Comparison of ENCODE assay signal across 9 cellular contexts in the genomic region with DNA sequence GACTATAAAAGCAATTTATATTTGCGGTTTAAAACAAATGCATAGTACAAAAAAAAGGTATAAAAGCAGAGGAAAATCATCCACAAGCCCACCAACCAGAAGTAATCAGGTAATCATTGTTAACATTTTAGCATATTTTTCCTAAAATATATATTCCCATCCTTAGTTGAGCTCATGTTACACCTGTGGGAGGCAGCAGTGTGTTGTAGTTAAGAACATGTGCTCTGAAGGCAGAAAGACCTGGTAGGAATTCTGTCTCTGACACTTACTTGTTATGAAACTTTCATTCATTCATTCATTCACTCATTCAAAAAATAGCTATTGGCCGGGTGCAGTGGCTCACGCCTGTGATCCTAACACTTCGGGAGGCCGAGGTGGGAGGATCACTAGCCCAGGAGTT. TPM values are rescaled to one million over a fixed set of nuclear protein-coding genes. Genes with fewer than 3 reads are reported as not detected.
DNase-seq lines count a peak whose midpoint lies in the region; ATAC-seq, FAIRE-seq and TF ChIP-seq lines count a peak whose summit lies in the region.
"Had no signal": no experiment of that assay in that cellular context is flagged by ENCODE, and none has a peak within 500 bp of the region (broad histone marks: within the 10 kb centered on the region; RNA-seq: fewer than 3 reads in every experiment).

No MANE protein-coding gene starts in this region.

- H3K36me3 ChIP-seq in endothelial cell of umbilical vein (ENCODE audit: control insufficient read depth in 2 of 2, extremely low read depth in 1 of 2, insufficient read depth in 2 of 2, low read length in 2 of 2) (no peaks in the 10 kb centered on the region), parathyroid adenoma (ENCODE audit: control insufficient read depth, insufficient read depth, low read length) (no peaks in the 10 kb centered on the region), MG63 (no peaks in the 10 kb centered on the region)
- H3K36me3 ChIP-seq: BLaER1 had no signal

- H2AFZ ChIP-seq in endothelial cell of umbilical vein (ENCODE audit: low read depth, low read length) (no peak overlapping the region), parathyroid adenoma (no peak overlapping the region)

- ATAC-seq in HG03439 (IDR thresholded peaks at IDR 0.05; ENCODE audit: unreplicated experiment) (no peak), HG03039 (IDR thresholded peaks at IDR 0.05; ENCODE audit: unreplicated experiment) (no peak)

- DNase-seq in NCI-H1417 (lab: John Stamatoyannopoulos, UW) (peak in 2 of 3 experiments; percentile 3 to 52), NCI-H1417 treated with DMSO at 0.1 percent for 48 hours (lab: John Stamatoyannopoulos, UW) (no peak), NCI-H69 (lab: John Stamatoyannopoulos, UW) (peak; percentile 56), endothelial cell of umbilical vein (ENCODE audit: low read depth, low spot score) (peak; percentile 17), MG63 (no peak)

- TF ChIP-seq CTCF in endothelial cell of umbilical vein (IDR thresholded peaks at IDR 0.05; ENCODE audit: extremely low read depth in 1 of 2, insufficient read depth in 1 of 2, low read depth in 1 of 2, low read length in 2 of 2) (peak in 1 of 2 donors; percentile 3), parathyroid adenoma (IDR thresholded peaks at IDR 0.05) (peak; percentile 23)

- H3K4me2 ChIP-seq in endothelial cell of umbilical vein (ENCODE audit: insufficient read depth, low read length) (no peak overlapping the region), parathyroid adenoma (ENCODE audit: low read length) (no peak overlapping the region)
- H3K4me2 ChIP-seq: BLaER1 had no signal

- POLR2A ChIA-PET in endothelial cell of umbilical vein (lab: Charles Lee): no interaction called here

- no peak for TF ChIP-seq POLR2A in endothelial cell of umbilical vein (IDR thresholded peaks at IDR 0.05; ENCODE audit: low read depth, low read length)

- H3K9me3 ChIP-seq in endothelial cell of umbilical vein (replicated peaks; ENCODE audit: control insufficient read depth, insufficient read depth, low read length) (no peaks in the 10 kb centered on the region), parathyroid adenoma (ENCODE audit: control insufficient read depth, low read length) (no peaks in the 10 kb centered on the region), MG63 (no peaks in the 10 kb centered on the region)
- H3K9me3 ChIP-seq: BLaER1 had no signal

- H4K20me1 ChIP-seq in endothelial cell of umbilical vein (replicated peaks; ENCODE audit: control insufficient read depth, extremely low read depth, insufficient read depth, low read length): no peaks in the 10 kb centered on the region
- H4K20me1 ChIP-seq: BLaER1 had no signal

- H3K27ac ChIP-seq in endothelial cell of umbilical vein (ENCODE audit: insufficient read depth, low read depth, low read length) (no peak overlapping the region), parathyroid adenoma (no peak overlapping the region)
- H3K27ac ChIP-seq: BLaER1 had no signal

- no TSS peak for BruUV-seq in endothelial cell of umbilical vein (replicated peaks; lab: Mats Ljungman, UMichigan)

- dilution Hi-C loops in endothelial cell of umbilical vein (cut with MboI; ENCODE audit: extremely low pct_ligation_motif_present, low sequenced_read_pairs): loop anchor here (25.0 kb wide), 1 partner anchor 927 kb away; the partner anchor contains the start of gene PDHA1

- H3K9me1 ChIP-seq in endothelial cell of umbilical vein (replicated peaks; ENCODE audit: control insufficient read depth, extremely low read depth, insufficient read depth, low read length): no peaks in the 10 kb centered on the region

- H3K9ac ChIP-seq in endothelial cell of umbilical vein (replicated peaks; ENCODE audit: extremely low read depth, insufficient read depth, low read length) (no peak overlapping the region), parathyroid adenoma (no peak overlapping the region)
- H3K9ac ChIP-seq: BLaER1 had no signal

- intact Hi-C loops in endothelial cell of umbilical vein (cut with micrococcal nuclease): loop anchor here (5.0 kb wide), 1 partner anchor 477 kb away; no protein-coding TSS in a partner anchor

- H3K27me3 ChIP-seq in endothelial cell of umbilical vein (ENCODE audit: control insufficient read depth in 2 of 2, insufficient read depth in 2 of 2, low read length in 2 of 2) (no peaks in the 10 kb centered on the region), parathyroid adenoma (ENCODE audit: control insufficient read depth, insufficient read depth, low read length) (no peaks in the 10 kb centered on the region), MG63 (no peaks in the 10 kb centered on the region)

- CTCF ChIA-PET in endothelial cell of umbilical vein (lab: Charles Lee): interaction anchor here (0.7 to 1.7 kb wide), 15 partner anchors 14 to 927 kb away, joined by 3 to 19 read pairs (median 4); partner anchors contain the start of gene CDKL5

- no peak for FAIRE-seq in endothelial cell of umbilical vein (lab: Jason Lieb, UNC)

- no peaks in the 10 kb centered on the region for H3K79me2 ChIP-seq in endothelial cell of umbilical vein (ENCODE audit: control insufficient read depth, insufficient read depth, low read length)
- H3K79me2 ChIP-seq in parathyroid adenoma: no peaks in the 10 kb centered on the region

- H3K4me1 ChIP-seq in endothelial cell of umbilical vein (ENCODE audit: control insufficient read depth, extremely low read depth, insufficient read depth, low read length) (no peaks in the 10 kb centered on the region), parathyroid adenoma (no peaks in the 10 kb centered on the region)
- H3K4me1 ChIP-seq: BLaER1 had no signal

- no peak overlapping the region for H3K4me3 ChIP-seq in endothelial cell of umbilical vein (replicated peaks in 1 of 3; ENCODE audit: insufficient read depth in 1 of 3, low read depth in 1 of 3, low read length in 3 of 3)
- H3K4me3 ChIP-seq in parathyroid adenoma (ENCODE audit: low read depth, low read length): no peak overlapping the region
- H3K4me3 ChIP-seq in MG63: no peak overlapping the region
- H3K4me3 ChIP-seq: BLaER1 had no signal

TF ChIP-seq in endothelial cell of umbilical vein, 7 proteins besides CTCF, POLR2A, EP300 and RAD21:
- TF ChIP-seq JUN (IDR thresholded peaks at IDR 0.05; ENCODE audit: borderline replicate concordance, insufficient read depth, insufficient read length, low read depth) (no peak), GATA2 (IDR thresholded peaks at IDR 0.05; ENCODE audit: insufficient read depth, insufficient read length, low read depth, low read length) (no peak), POLR2AphosphoS5 (IDR thresholded peaks at IDR 0.05; ENCODE audit: insufficient read depth, low read depth, low read length) (no peak), MAX (IDR thresholded peaks at IDR 0.05; ENCODE audit: insufficient read depth, insufficient read length) (no peak)

RNA-seq across cellular contexts. Expression of gene CDKL5, which starts 15.4 kb away (rescaled TPM):
- total RNA-seq in endothelial cell of umbilical vein: 4.2 and 4.3 TPM in 2 replicates
- 1.2 and 1.5 TPM in 2 replicates for polyA plus RNA-seq in endothelial cell of umbilical vein
- polyA plus RNA-seq in endothelial cell of umbilical vein (2011; cell fraction: cytosol; rRNA removed): 0.93 and 1.1 TPM in 2 replicates
- polyA plus RNA-seq in endothelial cell of umbilical vein (2011; cell fraction: nucleus; rRNA removed): 3.2 and 4.3 TPM in 2 replicates
- polyA plus RNA-seq in endothelial cell of umbilical vein (2012): 2.2 TPM in 2 replicates
- 6.7 and 8.9 TPM in 2 replicates for polyA minus RNA-seq in endothelial cell of umbilical vein
- polyA minus RNA-seq in endothelial cell of umbilical vein (2011; cell fraction: cytosol; rRNA and poly(A)+ RNA removed): 4.2 TPM
- 5.4 and 9.4 TPM in 2 replicates for polyA minus RNA-seq in endothelial cell of umbilical vein (2011; cell fraction: nucleus; rRNA and poly(A)+ RNA removed)
- not detected in 2 replicates for total RNA-seq in MG63 (2014; rRNA removed; shearing (Covaris generic); ENCODE audit: low replicate concordance)

RNA-seq across cellular contexts. Expression of gene SCML2, which starts 55.5 kb away (rescaled TPM):
- total RNA-seq in endothelial cell of umbilical vein: 0.69 and 2.7 TPM in 2 replicates
- polyA plus RNA-seq in endothelial cell of umbilical vein: 0.92 and 1.4 TPM in 2 replicates
- polyA plus RNA-seq in endothelial cell of umbilical vein (2011; cell fraction: cytosol; rRNA removed): 1.0 and 1.1 TPM in 2 replicates
- 1.8 and 2.5 TPM in 2 replicates for polyA plus RNA-seq in endothelial cell of umbilical vein (2011; cell fraction: nucleus; rRNA removed)
- 0.82 and 1.1 TPM in 2 replicates for polyA plus RNA-seq in endothelial cell of umbilical vein (2012)
- polyA minus RNA-seq in endothelial cell of umbilical vein: 0.83 and 0.95 TPM in 2 replicates
- 11.7 TPM for polyA minus RNA-seq in endothelial cell of umbilical vein (2011; cell fraction: cytosol; rRNA and poly(A)+ RNA removed)
- 1.1 and 1.4 TPM in 2 replicates for polyA minus RNA-seq in endothelial cell of umbilical vein (2011; cell fraction: nucleus; rRNA and poly(A)+ RNA removed)
- 4.9 and 8.2 TPM in 2 replicates for total RNA-seq in MG63 (2014; rRNA removed; shearing (Covaris generic); ENCODE audit: low replicate concordance)

Comparison
In these comparisons a context has a peak if more than half of its experiments do, and no peak if none do; other contexts are left out.
1. DNase-seq: peak in NCI-H1417 (2 of 3), NCI-H69 (single experiment) and endothelial cell of umbilical vein (single experiment); none in NCI-H1417 treated with DMSO at 0.1 percent for 48 hours (single experiment) and MG63 (single experiment).